Comparison of ENCODE assay signal across 1 cellular context in the genomic region with DNA sequence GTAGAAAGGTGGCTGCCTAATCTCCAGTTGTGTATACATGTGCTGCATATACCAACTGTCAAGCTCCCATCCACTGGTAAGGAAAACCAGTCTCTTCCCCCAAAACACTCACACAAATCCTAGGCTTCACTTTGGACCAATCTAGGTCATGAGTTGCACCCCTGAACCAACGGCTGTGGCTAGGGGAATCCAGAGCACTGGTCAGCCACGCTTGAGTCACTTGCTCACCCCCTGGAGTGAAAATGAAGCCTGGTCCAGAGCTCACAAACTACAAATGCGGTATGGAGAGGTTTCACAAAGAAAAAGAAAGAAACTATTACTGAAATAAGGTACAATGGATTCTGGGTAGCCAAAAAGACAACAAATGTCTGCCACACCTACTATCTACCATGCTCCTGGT.
A peak's percentile ranks its signal among the peaks of the same experiment; 100 is the strongest.
TF ChIP-seq lines count a peak whose summit lies in the region.

No MANE protein-coding gene starts in this region.

TF ChIP-seq in GM12878, 131 proteins besides CTCF, POLR2A, EP300 and RAD21 (continued from another document):
- TF ChIP-seq, protein P1, sequence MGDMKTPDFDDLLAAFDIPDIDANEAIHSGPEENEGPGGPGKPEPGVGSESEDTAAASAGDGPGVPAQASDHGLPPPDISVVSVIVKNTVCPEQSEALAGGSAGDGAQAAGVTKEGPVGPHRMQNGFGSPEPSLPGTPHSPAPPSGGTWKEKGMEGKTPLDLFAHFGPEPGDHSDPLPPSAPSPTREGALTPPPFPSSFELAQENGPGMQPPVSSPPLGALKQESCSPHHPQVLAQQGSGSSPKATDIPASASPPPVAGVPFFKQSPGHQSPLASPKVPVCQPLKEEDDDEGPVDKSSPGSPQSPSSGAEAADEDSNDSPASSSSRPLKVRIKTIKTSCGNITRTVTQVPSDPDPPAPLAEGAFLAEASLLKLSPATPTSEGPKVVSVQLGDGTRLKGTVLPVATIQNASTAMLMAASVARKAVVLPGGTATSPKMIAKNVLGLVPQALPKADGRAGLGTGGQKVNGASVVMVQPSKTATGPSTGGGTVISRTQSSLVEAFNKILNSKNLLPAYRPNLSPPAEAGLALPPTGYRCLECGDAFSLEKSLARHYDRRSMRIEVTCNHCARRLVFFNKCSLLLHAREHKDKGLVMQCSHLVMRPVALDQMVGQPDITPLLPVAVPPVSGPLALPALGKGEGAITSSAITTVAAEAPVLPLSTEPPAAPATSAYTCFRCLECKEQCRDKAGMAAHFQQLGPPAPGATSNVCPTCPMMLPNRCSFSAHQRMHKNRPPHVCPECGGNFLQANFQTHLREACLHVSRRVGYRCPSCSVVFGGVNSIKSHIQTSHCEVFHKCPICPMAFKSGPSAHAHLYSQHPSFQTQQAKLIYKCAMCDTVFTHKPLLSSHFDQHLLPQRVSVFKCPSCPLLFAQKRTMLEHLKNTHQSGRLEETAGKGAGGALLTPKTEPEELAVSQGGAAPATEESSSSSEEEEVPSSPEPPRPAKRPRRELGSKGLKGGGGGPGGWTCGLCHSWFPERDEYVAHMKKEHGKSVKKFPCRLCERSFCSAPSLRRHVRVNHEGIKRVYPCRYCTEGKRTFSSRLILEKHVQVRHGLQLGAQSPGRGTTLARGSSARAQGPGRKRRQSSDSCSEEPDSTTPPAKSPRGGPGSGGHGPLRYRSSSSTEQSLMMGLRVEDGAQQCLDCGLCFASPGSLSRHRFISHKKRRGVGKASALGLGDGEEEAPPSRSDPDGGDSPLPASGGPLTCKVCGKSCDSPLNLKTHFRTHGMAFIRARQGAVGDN (IDR thresholded peaks at IDR 0.05) = peak; percentile 64
- TF ChIP-seq IKZF1 (conservative IDR thresholded peaks at IDR 0.05) (peak; percentile 76), ATF7 (IDR thresholded peaks at IDR 0.05; ENCODE audit: low read depth) (peak; percentile 45; the same call in 1 of the 2 replicates), JUND (IDR thresholded peaks at IDR 0.05; ENCODE audit: low read depth, low read length) (no peak), NR2F1 (conservative IDR thresholded peaks at IDR 0.05) (peak; percentile 45; the same call in 1 of the 2 replicates), MTA2 (IDR thresholded peaks at IDR 0.05; ENCODE audit: low read depth) (peak; percentile 59; the same call in 1 of the 2 replicates), EED (IDR thresholded peaks at IDR 0.05; ENCODE audit: low read depth) (peak; percentile 35; the same call in 1 of the 2 replicates), BCL11A (IDR thresholded peaks at IDR 0.05; ENCODE audit: low read depth, low read length) (0 out of 2 replicates have a peak, but pooled peaks have one; percentile 7), PBX3 (IDR thresholded peaks at IDR 0.05; ENCODE audit: insufficient replicate concordance, low read depth, low read length) (no peak), SIX5 (IDR thresholded peaks at IDR 0.05; ENCODE audit: low read depth, low read length, severe bottlenecking) (no peak), DPF2 (IDR thresholded peaks at IDR 0.05) (peak; percentile 36; the same call in 1 of the 2 replicates), EZH2 (IDR thresholded peaks at IDR 0.05; ENCODE audit: borderline replicate concordance, control insufficient read depth, low read depth, low read length) (no peak), RUNX3 (IDR thresholded peaks at IDR 0.05; ENCODE audit: low read length) (peak; percentile 79), STAT1 (conservative IDR thresholded peaks at IDR 0.05) (no peak), TARDBP (IDR thresholded peaks at IDR 0.05; ENCODE audit: borderline replicate concordance) (no peak), NKRF (conservative IDR thresholded peaks at IDR 0.05) (peak; percentile 43; the same call in 1 of the 2 replicates), SMARCA5 (IDR thresholded peaks at IDR 0.05) (0 out of 2 replicates have a peak, but pooled peaks have one; percentile 54), BHLHE40 (IDR thresholded peaks at IDR 0.05; ENCODE audit: borderline replicate concordance in 1 of 2, low read depth in 2 of 2, low read length in 1 of 2) (peak; percentile 40 to 48; a peak in 2 of 4 replicates), CHD4 (IDR thresholded peaks at IDR 0.05) (no peak), IKZF2 (IDR thresholded peaks at IDR 0.05) (peak; percentile 59 to 72; a peak in 3 of 4 replicates), SPI1 (IDR thresholded peaks at IDR 0.05; ENCODE audit: borderline replicate concordance, insufficient read depth, low read depth, low read length) (no peak), ZNF207 (IDR thresholded peaks at IDR 0.05; ENCODE audit: borderline replicate concordance) (no peak), STAT3 (IDR thresholded peaks at IDR 0.05; ENCODE audit: low read depth, low read length) (no peak), HDAC2 (IDR thresholded peaks at IDR 0.05) (no peak), HCFC1 (IDR thresholded peaks at IDR 0.05; ENCODE audit: low read length) (no peak)
- TF ChIP-seq, protein P2, sequence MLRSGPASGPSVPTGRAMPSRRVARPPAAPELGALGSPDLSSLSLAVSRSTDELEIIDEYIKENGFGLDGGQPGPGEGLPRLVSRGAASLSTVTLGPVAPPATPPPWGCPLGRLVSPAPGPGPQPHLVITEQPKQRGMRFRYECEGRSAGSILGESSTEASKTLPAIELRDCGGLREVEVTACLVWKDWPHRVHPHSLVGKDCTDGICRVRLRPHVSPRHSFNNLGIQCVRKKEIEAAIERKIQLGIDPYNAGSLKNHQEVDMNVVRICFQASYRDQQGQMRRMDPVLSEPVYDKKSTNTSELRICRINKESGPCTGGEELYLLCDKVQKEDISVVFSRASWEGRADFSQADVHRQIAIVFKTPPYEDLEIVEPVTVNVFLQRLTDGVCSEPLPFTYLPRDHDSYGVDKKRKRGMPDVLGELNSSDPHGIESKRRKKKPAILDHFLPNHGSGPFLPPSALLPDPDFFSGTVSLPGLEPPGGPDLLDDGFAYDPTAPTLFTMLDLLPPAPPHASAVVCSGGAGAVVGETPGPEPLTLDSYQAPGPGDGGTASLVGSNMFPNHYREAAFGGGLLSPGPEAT (IDR thresholded peaks at IDR 0.05; ENCODE audit: low read depth) = peak; percentile 74
- TF ChIP-seq, protein P3, sequence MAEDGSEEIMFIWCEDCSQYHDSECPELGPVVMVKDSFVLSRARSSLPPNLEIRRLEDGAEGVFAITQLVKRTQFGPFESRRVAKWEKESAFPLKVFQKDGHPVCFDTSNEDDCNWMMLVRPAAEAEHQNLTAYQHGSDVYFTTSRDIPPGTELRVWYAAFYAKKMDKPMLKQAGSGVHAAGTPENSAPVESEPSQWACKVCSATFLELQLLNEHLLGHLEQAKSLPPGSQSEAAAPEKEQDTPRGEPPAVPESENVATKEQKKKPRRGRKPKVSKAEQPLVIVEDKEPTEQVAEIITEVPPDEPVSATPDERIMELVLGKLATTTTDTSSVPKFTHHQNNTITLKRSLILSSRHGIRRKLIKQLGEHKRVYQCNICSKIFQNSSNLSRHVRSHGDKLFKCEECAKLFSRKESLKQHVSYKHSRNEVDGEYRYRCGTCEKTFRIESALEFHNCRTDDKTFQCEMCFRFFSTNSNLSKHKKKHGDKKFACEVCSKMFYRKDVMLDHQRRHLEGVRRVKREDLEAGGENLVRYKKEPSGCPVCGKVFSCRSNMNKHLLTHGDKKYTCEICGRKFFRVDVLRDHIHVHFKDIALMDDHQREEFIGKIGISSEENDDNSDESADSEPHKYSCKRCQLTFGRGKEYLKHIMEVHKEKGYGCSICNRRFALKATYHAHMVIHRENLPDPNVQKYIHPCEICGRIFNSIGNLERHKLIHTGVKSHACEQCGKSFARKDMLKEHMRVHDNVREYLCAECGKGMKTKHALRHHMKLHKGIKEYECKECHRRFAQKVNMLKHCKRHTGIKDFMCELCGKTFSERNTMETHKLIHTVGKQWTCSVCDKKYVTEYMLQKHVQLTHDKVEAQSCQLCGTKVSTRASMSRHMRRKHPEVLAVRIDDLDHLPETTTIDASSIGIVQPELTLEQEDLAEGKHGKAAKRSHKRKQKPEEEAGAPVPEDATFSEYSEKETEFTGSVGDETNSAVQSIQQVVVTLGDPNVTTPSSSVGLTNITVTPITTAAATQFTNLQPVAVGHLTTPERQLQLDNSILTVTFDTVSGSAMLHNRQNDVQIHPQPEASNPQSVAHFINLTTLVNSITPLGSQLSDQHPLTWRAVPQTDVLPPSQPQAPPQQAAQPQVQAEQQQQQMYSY (CRISPR knock-in tag; IDR thresholded peaks at IDR 0.05) = no peak
